In the genomic region with DNA sequence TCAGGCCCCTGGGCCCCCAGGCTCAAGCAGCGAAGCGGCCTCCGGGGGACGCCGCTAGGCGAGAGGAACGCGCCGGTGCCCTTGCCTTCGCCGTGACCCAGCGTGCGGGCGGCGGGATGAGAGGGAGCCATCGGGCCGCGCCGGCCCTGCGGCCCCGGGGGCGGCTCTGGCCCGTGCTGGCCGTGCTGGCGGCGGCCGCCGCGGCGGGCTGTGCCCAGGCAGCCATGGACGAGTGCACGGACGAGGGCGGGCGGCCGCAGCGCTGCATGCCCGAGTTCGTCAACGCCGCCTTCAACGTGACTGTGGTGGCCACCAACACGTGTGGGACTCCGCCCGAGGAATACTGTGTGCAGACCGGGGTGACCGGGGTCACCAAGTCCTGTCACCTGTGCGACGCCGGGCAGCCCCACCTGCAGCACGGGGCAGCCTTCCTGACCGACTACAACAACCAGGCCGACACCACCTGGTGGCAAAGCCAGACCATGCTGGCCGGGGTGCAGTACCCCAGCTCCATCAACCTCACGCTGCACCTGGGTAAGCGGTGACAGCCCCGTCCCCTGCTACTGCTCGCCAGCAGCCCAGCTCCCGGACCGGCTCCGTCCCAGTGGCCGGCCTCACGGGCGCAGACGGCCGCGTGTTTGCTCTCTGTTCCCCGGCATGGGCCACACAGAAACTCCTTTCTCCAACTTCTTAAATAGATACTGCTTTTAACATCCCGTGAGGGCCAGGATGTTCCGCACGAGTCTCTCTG, we compare ENCODE assay signal across 8 cellular contexts. TPM values are rescaled to one million over a fixed set of nuclear protein-coding genes. Genes with fewer than 3 reads are reported as not detected.
DNase-seq lines count a peak whose midpoint lies in the region; ATAC-seq, FAIRE-seq and TF ChIP-seq lines count a peak whose summit lies in the region.

No MANE protein-coding gene starts in this region.

- H3K27ac ChIP-seq in 22Rv1: peak overlapping the region; percentile 90

- H3K4me3 Mint-ChIP-seq in stimulated activated naive CD8-positive, alpha-beta T cell treated with anti-CD3 and anti-CD28 coated beads, Interleukin-15, amount 100 ng/mL, for 72 hours: peak overlapping the region; percentile 83 to 89

- H3K9me3 Mint-ChIP-seq in stimulated activated naive CD8-positive, alpha-beta T cell treated with anti-CD3 and anti-CD28 coated beads, Interleukin-15, amount 100 ng/mL, for 72 hours: no peaks in the 10 kb centered on the region

- peak; percentile 79 for TF ChIP-seq CTCF in 22Rv1 (IDR thresholded peaks at IDR 0.05)

- TF ChIP-seq POLR2A in GM12892 (IDR thresholded peaks at IDR 0.05; ENCODE audit: low read depth, low read length): no peak

- peak; percentile 72 for ATAC-seq in HG02678 (IDR thresholded peaks at IDR 0.05; ENCODE audit: unreplicated experiment)
- ATAC-seq in stimulated activated naive CD8-positive, alpha-beta T cell treated with anti-CD3 and anti-CD28 coated beads, Interleukin-15, amount 100 ng/mL, for 72 hours: peak; percentile 89

- H3K4me1 Mint-ChIP-seq in stimulated activated naive CD8-positive, alpha-beta T cell treated with anti-CD3 and anti-CD28 coated beads, Interleukin-15, amount 100 ng/mL, for 72 hours: peaks cover 20% of the 10 kb centered on the region

- peak; percentile 89 for FAIRE-seq in GM12892 (lab: Jason Lieb, UNC)

- H3K27me3 Mint-ChIP-seq in stimulated activated naive CD8-positive, alpha-beta T cell treated with anti-CD3 and anti-CD28 coated beads, Interleukin-15, amount 100 ng/mL, for 72 hours: peaks cover 79% of the 10 kb centered on the region

- DNase-seq in GM12892 (ENCODE audit: insufficient read length) (peak; percentile 52), NCI-H1092 treated with DMSO at 0.1 percent for 48 hours (lab: John Stamatoyannopoulos, UW) (peak; percentile 74), T1000 (lab: John Stamatoyannopoulos, UW) (peak; percentile 42), dermis blood vessel endothelial cell (peak; percentile 81), lung microvascular endothelial cell (ENCODE audit: low read depth in 2 of 2) (peak; percentile 70 to 80)
- DNase-seq in stimulated activated naive CD8-positive, alpha-beta T cell treated with anti-CD3 and anti-CD28 coated beads, Interleukin-15, amount 100 ng/mL, for 72 hours: peak; percentile 52 to 58

- no peak overlapping the region for H3K27ac Mint-ChIP-seq in stimulated activated naive CD8-positive, alpha-beta T cell treated with anti-CD3 and anti-CD28 coated beads, Interleukin-15, amount 100 ng/mL, for 72 hours

RNA-seq across cellular contexts. Expression of a gene that starts 0.6 kb away (rescaled TPM):
- 3.8 TPM for polyA plus RNA-seq in GM12892 (2012; ENCODE audit: missing spikeins)
- total RNA-seq in dermis blood vessel endothelial cell: 586 and 802 TPM in 2 replicates
- total RNA-seq in lung microvascular endothelial cell: 240 and 248 TPM in 2 replicates

Comparison
In these comparisons a context has a peak if more than half of its experiments do, and no peak if none do; other contexts are left out.
1. Peak in every context shown above with its lines: DNase-seq, ATAC-seq and H3K27ac ChIP-seq.